In genomic region chr7:96982586-96982985, GRCh38 we compare ENCODE assay signal across 24 cellular contexts. TPM values are rescaled to one million over a fixed set of nuclear protein-coding genes. Genes with fewer than 3 reads are reported as not detected.
A peak's percentile ranks its signal among the peaks of the same experiment; 100 is the strongest.
DNase-seq lines count a peak whose midpoint lies in the region; ATAC-seq, FAIRE-seq and TF ChIP-seq lines count a peak whose summit lies in the region.
"Had no signal": no experiment of that assay in that cellular context is flagged by ENCODE, and none has a peak within 500 bp of the region (broad histone marks: within the 10 kb centered on the region; RNA-seq: fewer than 3 reads in every experiment).

No MANE protein-coding gene starts in this region.

- BruUV-seq in HepG2 (replicated peaks; lab: Mats Ljungman, UMichigan) = no TSS peak

- intact Hi-C loops in HepG2 (cut with micrococcal nuclease; ENCODE audit: unreplicated experiment) = no loop called here

- no peak overlapping the region for H3K4me2 ChIP-seq in HepG2 (ENCODE audit: low read depth, low read length)
- H3K4me2 ChIP-seq: BLaER1 treated with 17β-estradiol and CSF1 and Interleukin-3, amounts not matched to agents 10 nM and 100 nM had no signal

- TF ChIP-seq CTCF in RWPE1 (conservative IDR thresholded peaks at IDR 0.05; ENCODE audit: low read depth) (no peak), bronchial epithelial cell (IDR thresholded peaks at IDR 0.05; ENCODE audit: insufficient read depth, low read length, severe bottlenecking) (no peak), HepG2 (CRISPR knock-in tag; IDR thresholded peaks at IDR 0.05) (no peak), BE2C (IDR thresholded peaks at IDR 0.05; ENCODE audit: low read depth, low read length) (no peak)

- H3K4me3 ChIP-seq in bronchial epithelial cell (ENCODE audit: low read depth, low read length) (no peak overlapping the region), HepG2 (replicated peaks in 1 of 3; ENCODE audit: insufficient read depth in 1 of 3, low read depth in 2 of 3, low read length in 3 of 3) (no peak overlapping the region), BE2C (ENCODE audit: low read depth, low read length) (no peak overlapping the region)
- H3K4me3 ChIP-seq: BLaER1 treated with 17β-estradiol and CSF1 and Interleukin-3, amounts not matched to agents 10 nM and 100 nM had no signal

- no peak overlapping the region for H3K27ac ChIP-seq in RWPE1
- no peak overlapping the region for H3K27ac ChIP-seq in HepG2 (ENCODE audit: extremely low read length, insufficient read depth, low read length)
- H3K27ac ChIP-seq: BLaER1 treated with 17β-estradiol and CSF1 and Interleukin-3, amounts not matched to agents 10 nM and 100 nM; C4-2B had no signal

- no peak for TF ChIP-seq EP300 in HepG2 (IDR thresholded peaks at IDR 0.05; ENCODE audit: low read depth in 2 of 2, low read length in 2 of 2)
- no peak for TF ChIP-seq EP300 in HepG2 (CRISPR knock-in tag; IDR thresholded peaks at IDR 0.05; ENCODE audit: borderline replicate concordance)

- H3K9me3 ChIP-seq in HepG2 (ENCODE audit: low read length) = no peaks in the 10 kb centered on the region
- H3K9me3 ChIP-seq in BE2C = no peaks in the 10 kb centered on the region
- H3K9me3 ChIP-seq: BLaER1 treated with 17β-estradiol and CSF1 and Interleukin-3, amounts not matched to agents 10 nM and 100 nM; Caco-2 had no signal

- peaks cover 31% of the 10 kb centered on the region for H3K4me1 ChIP-seq in HepG2 (ENCODE audit: insufficient read depth, low read length)
- no peaks in the 10 kb centered on the region for H3K4me1 ChIP-seq in BE2C
- H3K4me1 ChIP-seq: BLaER1 treated with 17β-estradiol and CSF1 and Interleukin-3, amounts not matched to agents 10 nM and 100 nM; Caco-2 had no signal

- H4K20me1 ChIP-seq in HepG2 (ENCODE audit: insufficient read depth, low read length) = no peaks in the 10 kb centered on the region; the same call in 1 of the 2 replicates
- H4K20me1 ChIP-seq: BLaER1 treated with 17β-estradiol and CSF1 and Interleukin-3, amounts not matched to agents 10 nM and 100 nM had no signal

- WGBS in HepG2 (ENCODE audit: low lambda C conversion rate) = 93% methylated on average over 1 of the region's 1 CpG

- H3K36me3 ChIP-seq in bronchial epithelial cell (ENCODE audit: control insufficient read depth, insufficient read depth, low read length) = no peaks in the 10 kb centered on the region
- H3K36me3 ChIP-seq in HepG2 (replicated peaks in 1 of 2; ENCODE audit: control insufficient read depth in 1 of 2, insufficient read depth in 2 of 2, low read length in 2 of 2) = no peaks in the 10 kb centered on the region; a peak in 1 of 5 replicates
- no peaks in the 10 kb centered on the region for H3K36me3 ChIP-seq in BE2C
- H3K36me3 ChIP-seq: BLaER1 treated with 17β-estradiol and CSF1 and Interleukin-3, amounts not matched to agents 10 nM and 100 nM had no signal

- FAIRE-seq in bronchial epithelial cell (lab: Jason Lieb, UNC) (no peak), HepG2 (lab: Jason Lieb, UNC) (no peak), urothelium cell line (lab: Jason Lieb, UNC) (peak; percentile 9)
- FAIRE-seq: A204.1, D721Med, G401.6, GM12891 had no signal

- no peak overlapping the region for H2AFZ ChIP-seq in HepG2 (ENCODE audit: low read length)

- DNase-seq in RWPE1 (ENCODE audit: low spot score) = peak; percentile 20
- peak; percentile 7 for DNase-seq in bronchial epithelial cell (ENCODE audit: low read depth)
- DNase-seq in HepG2 (ENCODE audit: low spot score) = peak; percentile 15
- DNase-seq in urothelium cell line (ENCODE audit: low spot score) = peak; percentile 26
- no peak for DNase-seq in activated naive CD4-positive, alpha-beta T cell treated with Interleukin-2 at 50 U/mL for 16 hours
- DNase-seq in BE2C = no peak
- no peak for DNase-seq in SKM-1 treated with dmso at 0.1 percent for 144 hours (lab: John Stamatoyannopoulos, UW; ENCODE audit: unreplicated experiment)
- DNase-seq: 8988T; ACHN; Caco-2; Calu3; CD4-positive, alpha-beta T cell; CD8-positive, alpha-beta T cell; DMS79 treated with DMSO at 0.1 percent for 48 hours; GF-D8 had no signal

- no peak overlapping the region for H3K9ac ChIP-seq in HepG2 (ENCODE audit: insufficient read depth, low read depth, low read length)
- H3K9ac ChIP-seq: BLaER1 treated with 17β-estradiol and CSF1 and Interleukin-3, amounts not matched to agents 10 nM and 100 nM had no signal

- in situ Hi-C loops in HepG2 (cut with HindIII; ENCODE audit: extremely low pct_ligation_motif_present, low pct_unique_long_range_greater_than_20kb) = no loop called here

- H3K79me2 ChIP-seq in HepG2 (ENCODE audit: insufficient read depth, low read length) = no peaks in the 10 kb centered on the region

- TF ChIP-seq RAD21 in HepG2 (CRISPR knock-in tag; IDR thresholded peaks at IDR 0.05) = no peak

- no peak for TF ChIP-seq POLR2A in HepG2 (IDR thresholded peaks at IDR 0.05; ENCODE audit: insufficient read depth in 1 of 2, low read depth in 2 of 2, low read length in 2 of 2)

- H3K27me3 ChIP-seq in bronchial epithelial cell (ENCODE audit: control insufficient read depth, insufficient read depth, low read length) = peaks cover 10% of the 10 kb centered on the region
- H3K27me3 ChIP-seq in HepG2 (ENCODE audit: control insufficient read depth in 1 of 2, insufficient read depth in 2 of 2, low read length in 2 of 2) = no peaks in the 10 kb centered on the region
- no peaks in the 10 kb centered on the region for H3K27me3 ChIP-seq in BE2C
- H3K27me3 ChIP-seq: BLaER1 treated with 17β-estradiol and CSF1 and Interleukin-3, amounts not matched to agents 10 nM and 100 nM had no signal

- ATAC-seq in HepG2 = no peak
- no peak for ATAC-seq in HG03378 (IDR thresholded peaks at IDR 0.05; ENCODE audit: unreplicated experiment)
- ATAC-seq: CD8-positive, alpha-beta T cell had no signal

- POLR2A ChIA-PET in RWPE1 (lab: Yijun Ruan, JAX; ENCODE audit: low non-redundant PET) = no interaction called here
- POLR2A ChIA-PET in HepG2 (lab: Yijun Ruan, JAX) = interaction anchor here (1.2 kb wide), 1 partner anchor 34 kb away, joined by 3 read pairs; no protein-coding TSS in a partner anchor

- CTCF ChIA-PET in RWPE1 (lab: Yijun Ruan, JAX) (no interaction called here), HepG2 (lab: Yijun Ruan, JAX; ENCODE audit: low intra/inter-chr PET ratio, low total read pairs) (no interaction called here)

TF ChIP-seq in HepG2, 621 proteins besides CTCF, POLR2A, EP300 and RAD21 (continues in another document):
- TF ChIP-seq ZNF644 (CRISPR knock-in tag; IDR thresholded peaks at IDR 0.05; ENCODE audit: low read depth) (peak; percentile 92), PRMT3 (CRISPR knock-in tag; IDR thresholded peaks at IDR 0.05; ENCODE audit: borderline replicate concordance, low read depth) (no peak), FOSL2 (CRISPR knock-in tag; IDR thresholded peaks at IDR 0.05) (peak; percentile 68)

RNA-seq across cellular contexts. Expression of gene DLX6, which starts 22.8 kb away (rescaled TPM):
- total RNA-seq in bronchial epithelial cell (not detected in 2 replicates), HepG2 (2016; rRNA removed; fragmentation: Illumina TruSeq; extraction: Trizol) (4.5 and 5.5 TPM in 2 replicates)
- total RNA-seq in HepG2 (2016; cell fraction: cytosol; rRNA removed; fragmentation: Illumina TruSeq; extraction: Trizol; ENCODE audit: low read depth) = 3.3 and 4.7 TPM in 2 replicates
- total RNA-seq in HepG2 (2016; cell fraction: insoluble cytoplasmic fraction; rRNA removed; fragmentation: Illumina TruSeq; extraction: Trizol) = 3.5 and 5.4 TPM in 2 replicates
- 5.4 and 5.6 TPM in 2 replicates for total RNA-seq in HepG2 (2016; cell fraction: membrane; rRNA removed; fragmentation: Illumina TruSeq; extraction: Trizol)
- 6.2 and 7.9 TPM in 2 replicates for total RNA-seq in HepG2 (2016; cell fraction: nucleus; rRNA removed; fragmentation: Illumina TruSeq; extraction: Trizol)
- polyA plus RNA-seq in HepG2 (2011; rRNA removed) = 2.4 and 3.5 TPM in 2 replicates
- 2.6 and 2.9 TPM in 2 replicates for polyA plus RNA-seq in HepG2 (2011; cell fraction: cytosol; rRNA removed)
- polyA plus RNA-seq in HepG2 (2011; cell fraction: nucleus; rRNA removed) = 5.8 and 7.3 TPM in 2 replicates
- polyA plus RNA-seq in HepG2 (2012) = 4.5 and 5.0 TPM in 2 replicates
- polyA plus RNA-seq in HepG2 (2016; cell fraction: cytosol; fragmentation: Illumina TruSeq; extraction: Trizol; ENCODE audit: low read depth) = 1.5 and 1.8 TPM in 2 replicates
- polyA plus RNA-seq in HepG2 (2016; cell fraction: insoluble cytoplasmic fraction; fragmentation: Illumina TruSeq; extraction: Trizol; ENCODE audit: low read depth) = 6.9 and 8.6 TPM in 2 replicates
- polyA plus RNA-seq in HepG2 (2016; cell fraction: membrane; fragmentation: Illumina TruSeq; extraction: Trizol; ENCODE audit: low read depth) = 3.4 and 4.2 TPM in 2 replicates
- 13.3 and 14.1 TPM in 2 replicates for polyA plus RNA-seq in HepG2 (2016; cell fraction: nucleus; fragmentation: Illumina TruSeq; extraction: Trizol; ENCODE audit: insufficient read depth, low read depth)
- 3.2 TPM in 1 of 2 replicates, not detected in the other for polyA minus RNA-seq in HepG2 (2011; rRNA and poly(A)+ RNA removed; ENCODE audit: low replicate concordance)
- polyA minus RNA-seq in HepG2 (2011; cell fraction: cytosol; rRNA and poly(A)+ RNA removed) = 2.5 and 2.8 TPM in 2 replicates
- 7.8 and 15.5 TPM in 2 replicates for polyA minus RNA-seq in HepG2 (2011; cell fraction: nucleus; rRNA and poly(A)+ RNA removed)
- polyA plus RNA-seq in BE2C (2012; ENCODE audit: insufficient read depth, insufficient read length, low read depth) = 20.5 TPM
- total RNA-seq: CD4-positive, alpha-beta T cell; CD8-positive, alpha-beta T cell had no signal
- polyA plus RNA-seq: AG04450, BJ had no signal

RNA-seq across cellular contexts. Expression of gene DLX5, which starts 42.0 kb away (rescaled TPM):
- total RNA-seq in bronchial epithelial cell = 0.13 TPM in 1 of 2 replicates, not detected in the other
- not detected in 2 replicates for total RNA-seq in HepG2 (2016; rRNA removed; fragmentation: Illumina TruSeq; extraction: Trizol)
- total RNA-seq in HepG2 (2016; cell fraction: cytosol; rRNA removed; fragmentation: Illumina TruSeq; extraction: Trizol; ENCODE audit: low read depth) = not detected in 2 replicates
- total RNA-seq in HepG2 (2016; cell fraction: insoluble cytoplasmic fraction; rRNA removed; fragmentation: Illumina TruSeq; extraction: Trizol) = not detected in 2 replicates
- total RNA-seq in HepG2 (2016; cell fraction: membrane; rRNA removed; fragmentation: Illumina TruSeq; extraction: Trizol) = not detected in 2 replicates
- total RNA-seq in HepG2 (2016; cell fraction: nucleus; rRNA removed; fragmentation: Illumina TruSeq; extraction: Trizol) = not detected in 2 replicates
- not detected in 2 replicates for polyA plus RNA-seq in HepG2 (2011; rRNA removed)
- polyA plus RNA-seq in HepG2 (2011; cell fraction: cytosol; rRNA removed) = not detected in 2 replicates
- not detected in 2 replicates for polyA plus RNA-seq in HepG2 (2011; cell fraction: nucleus; rRNA removed)
- not detected in 2 replicates for polyA plus RNA-seq in HepG2 (2012)
- not detected in 2 replicates for polyA plus RNA-seq in HepG2 (2016; cell fraction: cytosol; fragmentation: Illumina TruSeq; extraction: Trizol; ENCODE audit: low read depth)
- not detected in 2 replicates for polyA plus RNA-seq in HepG2 (2016; cell fraction: insoluble cytoplasmic fraction; fragmentation: Illumina TruSeq; extraction: Trizol; ENCODE audit: low read depth)
- polyA plus RNA-seq in HepG2 (2016; cell fraction: membrane; fragmentation: Illumina TruSeq; extraction: Trizol; ENCODE audit: low read depth) = not detected in 2 replicates
- polyA plus RNA-seq in HepG2 (2016; cell fraction: nucleus; fragmentation: Illumina TruSeq; extraction: Trizol; ENCODE audit: insufficient read depth, low read depth) = not detected in 2 replicates
- not detected in 2 replicates for polyA minus RNA-seq in HepG2 (2011; rRNA and poly(A)+ RNA removed; ENCODE audit: low replicate concordance)
- not detected in 2 replicates for polyA minus RNA-seq in HepG2 (2011; cell fraction: cytosol; rRNA and poly(A)+ RNA removed)
- polyA minus RNA-seq in HepG2 (2011; cell fraction: nucleus; rRNA and poly(A)+ RNA removed) = not detected in 2 replicates
- 6.2 TPM for polyA plus RNA-seq in BE2C (2012; ENCODE audit: insufficient read depth, insufficient read length, low read depth)
- total RNA-seq: Caco-2; Calu3; CD4-positive, alpha-beta T cell; CD8-positive, alpha-beta T cell had no signal
- polyA plus RNA-seq: AG04450, BJ had no signal

Comparison
In these comparisons a context has a peak if more than half of its experiments do, and no peak if none do; other contexts are left out.
1. DNase-seq: peak in RWPE1 (single experiment), bronchial epithelial cell (single experiment), HepG2 (single experiment) and urothelium cell line (single experiment); none in activated naive CD4-positive, alpha-beta T cell treated with Interleukin-2 at 50 U/mL for 16 hours (single experiment), BE2C (single experiment) and SKM-1 treated with dmso at 0.1 percent for 144 hours (single experiment).